In genomic region chr11:211741-212140, GRCh38 we compare ENCODE assay signal across 1 cellular context.
TF ChIP-seq lines count a peak whose summit lies in the region.

No MANE protein-coding gene starts in this region.

TF ChIP-seq in HepG2, 621 proteins besides CTCF, POLR2A, EP300 and RAD21:
- TF ChIP-seq, protein P1, sequence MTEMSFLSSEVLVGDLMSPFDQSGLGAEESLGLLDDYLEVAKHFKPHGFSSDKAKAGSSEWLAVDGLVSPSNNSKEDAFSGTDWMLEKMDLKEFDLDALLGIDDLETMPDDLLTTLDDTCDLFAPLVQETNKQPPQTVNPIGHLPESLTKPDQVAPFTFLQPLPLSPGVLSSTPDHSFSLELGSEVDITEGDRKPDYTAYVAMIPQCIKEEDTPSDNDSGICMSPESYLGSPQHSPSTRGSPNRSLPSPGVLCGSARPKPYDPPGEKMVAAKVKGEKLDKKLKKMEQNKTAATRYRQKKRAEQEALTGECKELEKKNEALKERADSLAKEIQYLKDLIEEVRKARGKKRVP (CRISPR knock-in tag; IDR thresholded peaks at IDR 0.05), result no peak
- TF ChIP-seq ZNF607 (CRISPR knock-in tag; IDR thresholded peaks at IDR 0.05; ENCODE audit: borderline replicate concordance) (no peak), SATB2 (CRISPR knock-in tag; IDR thresholded peaks at IDR 0.05) (no peak), KDM2A (CRISPR knock-in tag; IDR thresholded peaks at IDR 0.05; ENCODE audit: borderline replicate concordance, low read depth) (no peak), GPBP1L1 (CRISPR knock-in tag; IDR thresholded peaks at IDR 0.05) (no peak), SMC3 (IDR thresholded peaks at IDR 0.05; ENCODE audit: low read length) (no peak), HOXA7 (CRISPR knock-in tag; IDR thresholded peaks at IDR 0.05) (no peak)
